8 cellular contexts compared by ENCODE assay signal in the genomic region with DNA sequence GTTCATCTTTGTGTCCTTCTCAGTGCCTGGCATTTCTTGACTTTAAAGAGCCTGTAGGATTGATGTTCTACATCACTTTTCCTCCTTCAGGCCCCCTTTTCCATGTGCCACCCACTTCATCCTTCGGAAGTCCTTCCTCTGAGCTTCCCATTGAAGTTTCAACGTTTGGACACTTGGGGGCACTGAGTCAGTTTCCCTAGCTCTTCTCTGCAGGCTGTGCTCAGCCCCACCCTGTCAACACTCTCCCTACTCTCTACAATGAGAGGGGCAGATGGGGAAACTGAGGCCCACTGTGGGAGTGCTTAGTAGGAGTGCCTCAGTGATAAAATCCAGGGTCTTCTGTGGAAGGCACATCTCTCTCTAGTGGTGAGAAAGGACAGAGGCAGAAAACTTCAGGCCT. TPM values are rescaled to one million over a fixed set of nuclear protein-coding genes. Genes with fewer than 3 reads are reported as not detected.
DNase-seq lines count a peak whose midpoint lies in the region; ATAC-seq and TF ChIP-seq lines count a peak whose summit lies in the region.
"Had no signal": no experiment of that assay in that cellular context is flagged by ENCODE, and none has a peak within 500 bp of the region (broad histone marks: within the 10 kb centered on the region; RNA-seq: fewer than 3 reads in every experiment).

No MANE protein-coding gene starts in this region.

- TF ChIP-seq POLR2A in NB4 (IDR thresholded peaks at IDR 0.05; ENCODE audit: extremely low read depth, insufficient read length): no peak

- DNase-seq in AG10803 (ENCODE audit: low read depth): peak; percentile 8
- no peak for DNase-seq in NB4 (ENCODE audit: low read depth)
- peak; percentile 13 for DNase-seq in fibroblast of villous mesenchyme (ENCODE audit: low read depth)
- DNase-seq in NCI-H2227 treated with DMSO at 0.1 percent for 48 hours (lab: John Stamatoyannopoulos, UW): no peak
- DNase-seq: activated naive CD4-positive, alpha-beta T cell treated with anti-CD3 and anti-CD28 coated beads, Interleukin-2, amount 10 ng/mL, durations not matched to agents 7 days and 5 days had no signal

- peak; percentile 45 for TF ChIP-seq CTCF in AG10803 (conservative IDR thresholded peaks at IDR 0.05; ENCODE audit: low read length)
- TF ChIP-seq CTCF in NB4 (IDR thresholded peaks at IDR 0.05; ENCODE audit: low read depth, low read length): peak; percentile 39
- peak; percentile 48 for TF ChIP-seq CTCF in fibroblast of villous mesenchyme (IDR thresholded peaks at IDR 0.05; ENCODE audit: insufficient read depth, low read depth, low read length)

- H3K4me3 ChIP-seq in AG10803 (ENCODE audit: low read length) (no peak overlapping the region), NB4 (ENCODE audit: low read depth, low read length) (no peak overlapping the region), fibroblast of villous mesenchyme (ENCODE audit: low read depth, low read length) (no peak overlapping the region)
- H3K4me3 ChIP-seq: gastroesophageal sphincter had no signal

- no peak for ATAC-seq in GM19328 (IDR thresholded peaks at IDR 0.05; ENCODE audit: unreplicated experiment)
- no peak for ATAC-seq in GM21367 (IDR thresholded peaks at IDR 0.05; ENCODE audit: unreplicated experiment)
- ATAC-seq: gastroesophageal sphincter had no signal

RNA-seq across cellular contexts. Expression of gene KCNJ10, which starts 11.9 kb away (rescaled TPM):
- total RNA-seq in fibroblast of villous mesenchyme: under 0.01 TPM in 1 of 2 replicates, not detected in the other
- total RNA-seq: gastroesophageal sphincter had no signal

RNA-seq across cellular contexts. Expression of gene KCNJ9, which starts 23.3 kb away (rescaled TPM):
- not detected in 2 replicates for total RNA-seq in fibroblast of villous mesenchyme
- total RNA-seq: gastroesophageal sphincter had no signal

RNA-seq across cellular contexts. Expression of gene PIGM, which starts 26.3 kb away (rescaled TPM):
- total RNA-seq in fibroblast of villous mesenchyme: 4.2 and 6.0 TPM in 2 replicates

RNA-seq across cellular contexts. Expression of gene IGSF8, which starts 40.3 kb away (rescaled TPM):
- 13.9 and 14.7 TPM in 2 replicates for total RNA-seq in fibroblast of villous mesenchyme

RNA-seq across cellular contexts. Expression of gene ATP1A2, which starts 57.5 kb away (rescaled TPM):
- total RNA-seq in fibroblast of villous mesenchyme: not detected in 2 replicates

Comparison
In these comparisons a context has a peak if more than half of its experiments do, and no peak if none do; other contexts are left out.
1. DNase-seq: peak in AG10803 (single experiment) and fibroblast of villous mesenchyme (single experiment); none in NB4 (single experiment) and NCI-H2227 treated with DMSO at 0.1 percent for 48 hours (single experiment).
2. Peak in every context shown above with its lines, with median percentiles within 50 percentile points of each other: CTCF ChIP-seq.